In the genomic region with DNA sequence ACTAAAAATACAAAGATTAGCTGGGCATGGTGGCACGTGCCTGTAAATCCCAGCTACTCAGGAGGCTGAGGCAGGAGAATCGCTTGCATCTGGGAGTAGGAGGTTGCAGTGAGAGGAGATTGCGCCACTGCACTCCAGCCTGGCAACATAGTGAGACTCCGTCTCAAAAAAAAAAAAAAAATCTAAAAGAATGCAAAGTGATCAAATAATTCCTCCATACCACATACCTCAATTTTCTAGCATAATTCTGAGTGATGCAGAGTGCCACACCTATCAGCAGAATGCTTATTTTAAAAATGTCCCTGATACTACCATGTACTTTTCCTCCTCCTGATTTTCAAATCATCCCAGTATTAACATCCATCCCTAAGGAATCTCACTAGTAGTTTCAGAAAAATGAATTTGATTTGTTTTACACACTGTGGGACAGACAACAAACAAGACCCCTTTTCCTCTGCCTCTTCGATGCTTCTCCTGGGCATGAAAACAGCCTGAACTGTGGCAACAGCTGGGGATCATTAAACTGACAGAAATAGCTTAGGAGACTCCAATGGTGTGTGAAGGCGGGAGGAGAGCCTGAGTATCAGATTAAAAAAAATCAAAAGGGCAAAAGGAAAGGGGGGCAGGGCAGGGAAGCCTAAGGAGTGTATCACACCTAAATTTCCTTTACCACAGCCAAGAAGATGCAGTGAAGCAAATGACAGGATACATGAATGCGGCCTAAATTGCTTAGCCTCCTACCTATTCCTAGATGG, we compare ENCODE assay signal across 14 cellular contexts.
DNase-seq lines count a peak whose midpoint lies in the region; ATAC-seq and TF ChIP-seq lines count a peak whose summit lies in the region.
"Had no signal": no experiment of that assay in that cellular context is flagged by ENCODE, and none has a peak within 500 bp of the region (broad histone marks: within the 10 kb centered on the region; RNA-seq: fewer than 3 reads in every experiment).

No MANE protein-coding gene starts in this region.

- intact Hi-C loops in adrenal gland (cut with DNase I): loop anchor here in 1 of 2 donors (10.0 kb wide), 1 partner anchor 50 kb away; no protein-coding TSS in a partner anchor

- 0 out of 2 replicates have a peak overlapping the region, but pooled peaks have one; percentile 15 for H3K4me3 ChIP-seq in GM23248
- no peak overlapping the region for H3K4me3 ChIP-seq in SJCRH30
- no peak overlapping the region for H3K4me3 ChIP-seq in adrenal gland
- H3K4me3 ChIP-seq: GM23338 had no signal

- H2AFZ ChIP-seq in GM23248: no peak overlapping the region
- H2AFZ ChIP-seq: GM23338 had no signal

- H3K36me3 Mint-ChIP-seq in osteocyte (ENCODE audit: unreplicated experiment): no peaks in the 10 kb centered on the region

- in situ Hi-C loops in GM23248 (cut with MboI): no loop called here

- peak overlapping the region; percentile 42 for H3K4me2 ChIP-seq in GM23248 (ENCODE audit: unreplicated experiment)
- H3K4me2 ChIP-seq: GM23338 had no signal

- peaks cover 52% of the 10 kb centered on the region for H3K4me1 ChIP-seq in GM23248 (ENCODE audit: insufficient read depth)
- H3K4me1 ChIP-seq in SJCRH30: peaks cover 10% of the 10 kb centered on the region
- H3K4me1 ChIP-seq in adrenal gland (replicated peaks in 1 of 2): peaks cover 0 to 28% of the 10 kb centered on the region in 2 donors

- DNase-seq in GM23248 (peak; percentile 60), SJCRH30 (peak; percentile 35 to 66), fibroblast of peridontal ligament (ENCODE audit: extremely low read depth) (peak; percentile 69), osteocyte (ENCODE audit: extremely low spot score, unreplicated experiment) (no peak), adrenal gland (no peak), OCI-M1 (lab: John Stamatoyannopoulos, UW) (no peak)
- DNase-seq: activated CD8-positive, alpha-beta memory T cell treated with anti-CD3 and anti-CD28 coated beads for 24 hours; activated naive CD8-positive, alpha-beta T cell treated with anti-CD3 and anti-CD28 coated beads for 36 hours; dermis blood vessel endothelial cell; hypothalamus; NCI-H1417 treated with DMSO at 0.1 percent for 48 hours had no signal

- H3K79me2 ChIP-seq in GM23248 (ENCODE audit: insufficient read depth): peaks cover 91% of the 10 kb centered on the region

- H4K20me1 ChIP-seq in GM23248 (ENCODE audit: insufficient read depth): no peaks in the 10 kb centered on the region

- H3K36me3 ChIP-seq in GM23248 (ENCODE audit: low read depth) (no peaks in the 10 kb centered on the region), SJCRH30 (no peaks in the 10 kb centered on the region), adrenal gland (replicated peaks in 1 of 2) (no peaks in the 10 kb centered on the region)

- no peak for TF ChIP-seq CTCF in osteocyte (IDR thresholded peaks at IDR 0.05)
- no peak for TF ChIP-seq CTCF in adrenal gland (IDR thresholded peaks at IDR 0.05)

- no peaks in the 10 kb centered on the region for H3K27me3 ChIP-seq in GM23248 (replicated peaks; ENCODE audit: insufficient read depth)
- H3K27me3 ChIP-seq in SJCRH30: no peaks in the 10 kb centered on the region
- H3K27me3 ChIP-seq in adrenal gland: no peaks in the 10 kb centered on the region

- H3K27me3 Mint-ChIP-seq in osteocyte (ENCODE audit: unreplicated experiment): no peaks in the 10 kb centered on the region
- H3K27me3 Mint-ChIP-seq: activated naive CD8-positive, alpha-beta T cell treated with anti-CD3 and anti-CD28 coated beads for 36 hours had no signal

- no peaks in the 10 kb centered on the region for H3K9me2 ChIP-seq in GM23248 (ENCODE audit: insufficient read depth)

- peak overlapping the region; percentile 91 for H3K27ac Mint-ChIP-seq in osteocyte (ENCODE audit: unreplicated experiment)
- H3K27ac Mint-ChIP-seq: activated naive CD8-positive, alpha-beta T cell treated with anti-CD3 and anti-CD28 coated beads for 36 hours; GM23338 had no signal

- H3K9me3 ChIP-seq in GM23248 (ENCODE audit: low read depth) (no peaks in the 10 kb centered on the region), SJCRH30 (replicated peaks) (no peaks in the 10 kb centered on the region), adrenal gland (replicated peaks in 1 of 3) (no peaks in the 10 kb centered on the region)

- H3K9ac ChIP-seq in GM23248: peak overlapping the region; percentile 54

- ATAC-seq in GM19463 (IDR thresholded peaks at IDR 0.05; ENCODE audit: unreplicated experiment) (no peak), HG03469 (IDR thresholded peaks at IDR 0.05; ENCODE audit: unreplicated experiment) (no peak)

- H3F3A ChIP-seq in GM23248 (ENCODE audit: insufficient read depth): peaks cover 32% of the 10 kb centered on the region

- no peak for TF ChIP-seq POLR2A in adrenal gland (IDR thresholded peaks at IDR 0.05)

- H3K9me3 Mint-ChIP-seq in osteocyte (ENCODE audit: unreplicated experiment): no peaks in the 10 kb centered on the region
- H3K9me3 Mint-ChIP-seq: activated naive CD8-positive, alpha-beta T cell treated with anti-CD3 and anti-CD28 coated beads for 36 hours; GM23338 had no signal

- 37 to 45% methylated on average over 7 of the region's 7 CpGs for WGBS in GM23248 (ENCODE audit: low coverage in 1 of 2, low lambda C conversion rate in 2 of 2, missing lambda C conversion rate in 2 of 2), 2 experiments
- WGBS in adrenal gland, 4 donors: 80 to 89% (median 87%) methylated on average over 7 of the region's 7 CpGs

- H3K27ac ChIP-seq in GM23248: peak overlapping the region; percentile 79
- no peak overlapping the region for H3K27ac ChIP-seq in SJCRH30
- no peak overlapping the region for H3K27ac ChIP-seq in adrenal gland

- H3K4me1 Mint-ChIP-seq in osteocyte (ENCODE audit: unreplicated experiment): peaks cover 51% of the 10 kb centered on the region
- H3K4me1 Mint-ChIP-seq: GM23338 had no signal

- peak overlapping the region; percentile 9 for H3K4me3 Mint-ChIP-seq in osteocyte (ENCODE audit: unreplicated experiment)
- H3K4me3 Mint-ChIP-seq: activated naive CD8-positive, alpha-beta T cell treated with anti-CD3 and anti-CD28 coated beads for 36 hours; GM23338 had no signal

Comparison
In these comparisons a context has a peak if more than half of its experiments do, and no peak if none do; other contexts are left out.
1. DNase-seq: peak in GM23248 (single experiment), SJCRH30 (2 of 2) and fibroblast of peridontal ligament (single experiment); none in osteocyte (single experiment), adrenal gland (0 of 7) and OCI-M1 (single experiment).